Comparison of ENCODE assay signal across 8 cellular contexts in genomic region chr15:75683646-75684312, GRCh38. TPM values are rescaled to one million over a fixed set of nuclear protein-coding genes. Genes with fewer than 3 reads are reported as not detected.
DNase-seq lines count a peak whose midpoint lies in the region; ATAC-seq and TF ChIP-seq lines count a peak whose summit lies in the region.
"Not testable (repeated sequence)": the region's sequence is repeated elsewhere in the genome, so short reads cannot be mapped to it uniquely, and the experiment has no call there.

No MANE protein-coding gene starts in this region.

- intact Hi-C loops in breast epithelium (cut with DNase I; ENCODE audit: low total_unique reads), result not testable (repeated sequence)

- H3K27me3 ChIP-seq in breast epithelium; thoracic aorta (replicated peaks; ENCODE audit: insufficient read depth): not testable (repeated sequence)

- not testable (repeated sequence) for TF ChIP-seq POLR2A in breast epithelium (IDR thresholded peaks at IDR 0.05)

- TF ChIP-seq CTCF in breast epithelium (IDR thresholded peaks at IDR 0.05) (peak; percentile 31 to 80 (median 64)), thoracic aorta (IDR thresholded peaks at IDR 0.05) (peak; percentile 70)

- not testable (repeated sequence) for H3K36me3 ChIP-seq in breast epithelium
- H3K36me3 ChIP-seq in thoracic aorta, result peaks cover 84% of the 10 kb centered on the region

- in situ Hi-C loops in G401 (cut with HindIII; ENCODE audit: low sequenced_read_pairs); KBM-7 (cut with MboI; ENCODE audit: low pct_unique_long_range_greater_than_20kb, low sequenced_read_pairs): not testable (repeated sequence)

- H3K27ac ChIP-seq in breast epithelium, result not testable (repeated sequence)
- peak overlapping the region; percentile 49 to 62 for H3K27ac ChIP-seq in thoracic aorta

- not testable (repeated sequence) for H3K4me3 ChIP-seq in breast epithelium, thoracic aorta

- not testable (repeated sequence) for H3K9me3 ChIP-seq in breast epithelium, thoracic aorta

- H3K4me1 ChIP-seq in breast epithelium, result not testable (repeated sequence)
- peaks cover 6 to 28% of the 10 kb centered on the region in 2 donors for H3K4me1 ChIP-seq in thoracic aorta (ENCODE audit: control insufficient read depth in 1 of 2, low read depth in 2 of 2)

- ATAC-seq in thoracic aorta (ENCODE audit: insufficient number of reproducible peaks, low FRiP score, low read depth), result not testable (repeated sequence)

- DNase-seq in G401 (ENCODE audit: low spot score) (peak; percentile 69), KBM-7 (peak; percentile 89), OCI-M1 (lab: John Stamatoyannopoulos, UW) (peak; percentile 80), hypothalamus (lab: John Stamatoyannopoulos, UW) (peak in 37 of 51 donors; percentile 5 to 71 (median 37)), pulmonary artery endothelial cell (ENCODE audit: low read depth, low spot score) (peak; percentile 19)
- DNase-seq in activated CD4-positive, alpha-beta T cell treated with anti-CD3 and anti-CD28 coated beads, Interleukin-2, amount 50 U/mL, for 4 hours, result peak; percentile 58 to 61
- DNase-seq in breast epithelium (ENCODE audit: low spot score in 2 of 2); thoracic aorta (ENCODE audit: low spot score): not testable (repeated sequence)

RNA-seq across cellular contexts. Expression of gene CSPG4, which starts 28.9 kb away (rescaled TPM):
- 32.3 and 34.4 TPM in 2 replicates for total RNA-seq in G401 (2014; rRNA removed; shearing (Covaris generic))
- total RNA-seq in breast epithelium (10 to 100 TPM in 2 of 3 donors, 1 to 10 TPM in 1; 6.3 to 42.9 (median 17.0) TPM), pulmonary artery endothelial cell (under 0.01 and 0.04 TPM in 2 replicates), thoracic aorta (100 to 1,000 TPM; 252 to 263 TPM)

RNA-seq across cellular contexts. Expression of gene SNX33, which starts 36.1 kb away (rescaled TPM):
- total RNA-seq in G401 (2014; rRNA removed; shearing (Covaris generic)), result 13.9 and 15.1 TPM in 2 replicates
- total RNA-seq in breast epithelium, result 10 to 100 TPM; 32.8 to 42.7 (median 36.3) TPM
- total RNA-seq in pulmonary artery endothelial cell, result 7.8 and 8.5 TPM in 2 replicates
- 10 to 100 TPM; 45.1 to 57.3 TPM for total RNA-seq in thoracic aorta

RNA-seq across cellular contexts. Expression of gene IMP3, which starts 43.8 kb away (rescaled TPM):
- 118 and 123 TPM in 2 replicates for total RNA-seq in G401 (2014; rRNA removed; shearing (Covaris generic))
- total RNA-seq in breast epithelium (100 to 1,000 TPM; 144 to 194 (median 175) TPM), pulmonary artery endothelial cell (59.8 and 75.6 TPM in 2 replicates), thoracic aorta (100 to 1,000 TPM in 1 of 2 donors, 10 to 100 TPM in 1; 79.9 to 127 TPM)

RNA-seq across cellular contexts. Expression of gene SNUPN, which starts 58.3 kb away (rescaled TPM):
- 19.3 and 37.4 TPM in 2 replicates for total RNA-seq in G401 (2014; rRNA removed; shearing (Covaris generic))
- total RNA-seq in breast epithelium (10 to 100 TPM; 19.8 to 24.9 (median 23.6) TPM), pulmonary artery endothelial cell (22.4 and 25.3 TPM in 2 replicates), thoracic aorta (10 to 100 TPM in 1 of 2 donors, 1 to 10 TPM in 1; 5.8 to 16.9 TPM)
